Comparison of ENCODE assay signal across 1 cellular context in the genomic region with DNA sequence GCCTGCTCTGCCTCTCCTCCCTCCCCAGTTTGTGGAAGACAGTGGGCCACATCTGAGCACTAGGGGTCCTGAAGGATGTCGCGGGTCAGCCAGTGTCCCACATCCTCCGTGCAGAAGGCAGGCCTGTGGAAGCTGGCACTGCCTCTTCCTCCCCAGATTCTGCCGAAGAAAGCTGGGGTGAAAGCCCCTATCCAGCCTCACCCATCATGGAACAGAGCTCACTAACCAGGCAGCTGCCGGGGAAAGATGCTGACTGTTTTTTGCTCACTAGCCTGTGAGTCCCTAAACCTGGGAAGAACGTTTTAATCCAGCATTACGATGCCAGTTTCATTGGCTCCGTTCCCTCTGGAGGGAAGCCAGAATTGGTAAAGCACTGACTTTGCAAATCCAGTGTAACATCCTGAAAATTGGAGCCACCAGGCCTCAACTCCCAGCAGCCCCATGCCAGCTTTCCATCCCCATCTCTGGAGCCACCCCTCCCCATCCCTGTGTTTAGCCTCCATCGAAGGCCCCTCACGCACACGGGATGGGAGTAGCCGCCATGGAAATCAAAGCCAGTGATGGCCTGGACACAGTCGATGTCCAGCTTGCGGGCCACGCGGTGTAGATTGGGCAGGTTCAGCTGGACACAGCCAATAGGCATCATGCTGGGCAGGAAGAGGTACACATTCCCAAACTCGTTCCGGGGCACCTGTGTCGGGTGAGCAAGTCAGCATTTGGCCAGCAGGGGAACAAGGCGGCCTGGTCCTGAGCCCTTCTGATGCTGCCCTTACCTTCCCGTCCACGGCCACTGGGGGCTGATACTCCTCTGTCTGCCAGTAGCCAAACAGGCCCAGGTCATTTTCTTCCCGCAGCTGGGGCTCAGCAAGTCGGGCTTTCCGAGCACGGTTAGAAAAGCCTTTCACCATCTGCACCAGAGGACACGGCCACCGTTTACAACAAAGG.
A peak's percentile ranks its signal among the peaks of the same experiment; 100 is the strongest.
TF ChIP-seq lines count a peak whose summit lies in the region.

No MANE protein-coding gene starts in this region.

TF ChIP-seq in H1, 55 proteins besides CTCF, POLR2A, EP300 and RAD21:
- TF ChIP-seq, protein P1, sequence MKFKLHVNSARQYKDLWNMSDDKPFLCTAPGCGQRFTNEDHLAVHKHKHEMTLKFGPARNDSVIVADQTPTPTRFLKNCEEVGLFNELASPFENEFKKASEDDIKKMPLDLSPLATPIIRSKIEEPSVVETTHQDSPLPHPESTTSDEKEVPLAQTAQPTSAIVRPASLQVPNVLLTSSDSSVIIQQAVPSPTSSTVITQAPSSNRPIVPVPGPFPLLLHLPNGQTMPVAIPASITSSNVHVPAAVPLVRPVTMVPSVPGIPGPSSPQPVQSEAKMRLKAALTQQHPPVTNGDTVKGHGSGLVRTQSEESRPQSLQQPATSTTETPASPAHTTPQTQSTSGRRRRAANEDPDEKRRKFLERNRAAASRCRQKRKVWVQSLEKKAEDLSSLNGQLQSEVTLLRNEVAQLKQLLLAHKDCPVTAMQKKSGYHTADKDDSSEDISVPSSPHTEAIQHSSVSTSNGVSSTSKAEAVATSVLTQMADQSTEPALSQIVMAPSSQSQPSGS (IDR thresholded peaks at IDR 0.05; ENCODE audit: low read length) = no peak
- TF ChIP-seq SRF (IDR thresholded peaks at IDR 0.05; ENCODE audit: low read depth, low read length) (no peak), RBBP5 (IDR thresholded peaks at IDR 0.05; ENCODE audit: borderline replicate concordance, low read depth, low read length) (no peak), CBX8 (IDR thresholded peaks at IDR 0.05; ENCODE audit: borderline replicate concordance, low read depth, low read length) (no peak), JUND (IDR thresholded peaks at IDR 0.05; ENCODE audit: low read length) (no peak), CEBPB (IDR thresholded peaks at IDR 0.05; ENCODE audit: low read depth, low read length) (no peak), RFX5 (IDR thresholded peaks at IDR 0.05; ENCODE audit: borderline replicate concordance, low read depth, low read length) (no peak), CREB1 (IDR thresholded peaks at IDR 0.05) (0 out of 2 replicates have a peak, but pooled peaks have one; percentile 19), ASH2L (IDR thresholded peaks at IDR 0.05; ENCODE audit: low read length) (no peak), TCF12 (IDR thresholded peaks at IDR 0.05; ENCODE audit: low read depth, low read length) (0 out of 2 replicates have a peak, but pooled peaks have one; percentile 12), GTF2F1 (IDR thresholded peaks at IDR 0.05; ENCODE audit: borderline replicate concordance, low read depth, low read length) (no peak), TAF1 (IDR thresholded peaks at IDR 0.05; ENCODE audit: low read depth, low read length) (0 out of 2 replicates have a peak, but pooled peaks have one; percentile 28), SAP30 (IDR thresholded peaks at IDR 0.05; ENCODE audit: insufficient read depth, insufficient replicate concordance, low read length) (no peak), EGR1 (IDR thresholded peaks at IDR 0.05; ENCODE audit: borderline replicate concordance, low read depth, low read length) (no peak), SIX5 (IDR thresholded peaks at IDR 0.05; ENCODE audit: low read depth, low read length) (no peak), YY1 (IDR thresholded peaks at IDR 0.05; ENCODE audit: low read depth, low read length) (peak; percentile 30; the same call in 1 of the 2 replicates), GABPA (IDR thresholded peaks at IDR 0.05; ENCODE audit: borderline replicate concordance, insufficient read depth, low read length) (0 out of 2 replicates have a peak, but pooled peaks have one; percentile 57), TEAD4 (IDR thresholded peaks at IDR 0.05; ENCODE audit: low read depth, low read length) (peak; percentile 48; the same call in 1 of the 2 replicates), POU5F1 (IDR thresholded peaks at IDR 0.05; ENCODE audit: low read depth, low read length) (no peak), RXRA (IDR thresholded peaks at IDR 0.05; ENCODE audit: insufficient read depth, low read depth, low read length) (no peak), MAFK (IDR thresholded peaks at IDR 0.05; ENCODE audit: low read depth, low read length) (no peak), SP1 (IDR thresholded peaks at IDR 0.05; ENCODE audit: low read depth, low read length) (0 out of 2 replicates have a peak, but pooled peaks have one; percentile 10), TBP (IDR thresholded peaks at IDR 0.05; ENCODE audit: low read depth, low read length) (0 out of 2 replicates have a peak, but pooled peaks have one; percentile 47), FOSL1 (IDR thresholded peaks at IDR 0.05; ENCODE audit: insufficient read depth, low read depth, low read length) (no peak), KDM4A (IDR thresholded peaks at IDR 0.05; ENCODE audit: low read depth, low read length, severe bottlenecking) (no peak), BRCA1 (IDR thresholded peaks at IDR 0.05; ENCODE audit: low read depth, low read length) (no peak), POLR2AphosphoS5 (IDR thresholded peaks at IDR 0.05; ENCODE audit: low read depth, low read length) (peak; percentile 59), SIN3A (conservative IDR thresholded peaks at IDR 0.05 in 1 of 2, IDR thresholded peaks at IDR 0.05 in 1 of 2; ENCODE audit: low read depth in 1 of 2, low read length in 2 of 2) (0 out of 4 replicates have a peak, but pooled peaks of 1 of the 2 experiments have one; percentile 49), SP2 (IDR thresholded peaks at IDR 0.05; ENCODE audit: low read length) (no peak)
- TF ChIP-seq, protein P2, sequence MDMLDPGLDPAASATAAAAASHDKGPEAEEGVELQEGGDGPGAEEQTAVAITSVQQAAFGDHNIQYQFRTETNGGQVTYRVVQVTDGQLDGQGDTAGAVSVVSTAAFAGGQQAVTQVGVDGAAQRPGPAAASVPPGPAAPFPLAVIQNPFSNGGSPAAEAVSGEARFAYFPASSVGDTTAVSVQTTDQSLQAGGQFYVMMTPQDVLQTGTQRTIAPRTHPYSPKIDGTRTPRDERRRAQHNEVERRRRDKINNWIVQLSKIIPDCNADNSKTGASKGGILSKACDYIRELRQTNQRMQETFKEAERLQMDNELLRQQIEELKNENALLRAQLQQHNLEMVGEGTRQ (IDR thresholded peaks at IDR 0.05; ENCODE audit: low read length) = no peak
- TF ChIP-seq, protein P3, sequence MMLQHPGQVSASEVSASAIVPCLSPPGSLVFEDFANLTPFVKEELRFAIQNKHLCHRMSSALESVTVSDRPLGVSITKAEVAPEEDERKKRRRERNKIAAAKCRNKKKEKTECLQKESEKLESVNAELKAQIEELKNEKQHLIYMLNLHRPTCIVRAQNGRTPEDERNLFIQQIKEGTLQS (IDR thresholded peaks at IDR 0.05; ENCODE audit: insufficient read depth, low read depth, low read length) = peak; percentile 17; the same call in 1 of the 2 replicates
